ENCODE assay signal across 6 cellular contexts in genomic region chr5:100252944-100253343, GRCh38.
"Had no signal": no experiment of that assay in that cellular context is flagged by ENCODE, and none has a peak within 500 bp of the region (broad histone marks: within the 10 kb centered on the region; RNA-seq: fewer than 3 reads in every experiment).

No MANE protein-coding gene starts in this region.

- H3K4me1 Mint-ChIP-seq: IgD-negative memory B cell had no signal

- H3K4me3 Mint-ChIP-seq: IgD-negative memory B cell had no signal

- ATAC-seq: HepG2, K562 had no signal

- H3K4me3 ChIP-seq: K562 had no signal

- H3K27ac ChIP-seq: HL-60 had no signal

- H3K36me3 Mint-ChIP-seq: IgD-negative memory B cell had no signal

- H3K27me3 Mint-ChIP-seq: IgD-negative memory B cell had no signal

- H3K27ac Mint-ChIP-seq: IgD-negative memory B cell had no signal

- DNase-seq: IMR-90, KBM-7 had no signal
